In the genomic region with DNA sequence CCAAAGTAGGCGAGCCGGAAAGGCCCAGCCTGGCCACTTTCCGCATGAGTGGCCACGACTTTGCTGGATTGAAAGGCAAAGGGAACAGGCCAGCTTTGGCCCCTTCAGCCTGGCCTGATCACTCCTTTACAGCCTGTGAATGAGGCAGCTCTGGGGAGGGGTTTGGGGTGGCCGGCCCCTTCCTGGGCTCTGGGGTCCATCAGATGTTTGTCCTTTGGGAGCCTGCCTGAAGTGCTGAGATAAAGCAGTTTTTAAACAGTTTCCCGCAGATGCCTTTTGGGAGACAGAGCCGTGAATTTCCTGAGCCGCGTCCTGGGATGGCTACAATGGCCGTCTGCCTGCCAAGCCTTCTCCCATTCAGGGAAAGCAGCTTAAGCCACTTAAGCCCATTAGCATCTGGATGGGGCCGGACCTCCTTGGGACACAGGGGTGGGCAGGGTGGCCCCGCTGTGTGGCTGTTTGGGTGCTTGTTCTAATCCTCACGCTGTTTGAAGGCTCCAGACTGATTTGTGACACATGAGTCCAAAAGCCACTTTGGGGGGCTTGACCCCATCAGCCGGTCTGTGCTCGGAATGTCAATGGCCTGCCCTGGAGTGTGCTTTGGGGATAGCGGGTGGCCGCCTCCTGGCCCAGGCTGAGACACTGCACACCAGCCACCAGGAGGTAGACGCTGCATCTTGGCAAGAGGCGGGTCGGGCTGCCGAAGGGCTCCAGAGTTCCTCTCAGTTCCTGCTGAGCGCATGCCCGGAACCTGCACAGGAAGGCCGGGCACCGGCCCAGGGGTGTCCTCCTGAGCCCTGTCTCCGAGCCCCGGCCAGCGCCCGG, we compare ENCODE assay signal across 26 cellular contexts. TPM values are rescaled to one million over a fixed set of nuclear protein-coding genes. Genes with fewer than 3 reads are reported as not detected.
DNase-seq lines count a peak whose midpoint lies in the region; ATAC-seq and TF ChIP-seq lines count a peak whose summit lies in the region.
"Had no signal": no experiment of that assay in that cellular context is flagged by ENCODE, and none has a peak within 500 bp of the region (broad histone marks: within the 10 kb centered on the region; RNA-seq: fewer than 3 reads in every experiment).

No MANE protein-coding gene starts in this region.

- TF ChIP-seq CTCF in sigmoid colon (IDR thresholded peaks at IDR 0.05) = no peak

- H3K36me3 ChIP-seq in HAP-1 (replicated peaks) = no peaks in the 10 kb centered on the region
- H3K36me3 ChIP-seq in sigmoid colon = peaks cover 12 to 31% (median 18%) of the 10 kb centered on the region in 4 donors

- H3K9me3 ChIP-seq in HAP-1 (no peaks in the 10 kb centered on the region), sigmoid colon (no peaks in the 10 kb centered on the region)
- H3K9me3 ChIP-seq: heart right ventricle, neutrophil, right atrium auricular region, tibial artery had no signal

- H3K27ac ChIP-seq in sigmoid colon = peak overlapping the region in 3 of 4 donors; percentile 8 to 60 (median 17)
- H3K27ac ChIP-seq: heart right ventricle, neutrophil, right atrium auricular region, tibial artery had no signal

- H3K27me3 ChIP-seq in HAP-1 (ENCODE audit: low read depth) (no peaks in the 10 kb centered on the region), sigmoid colon (no peaks in the 10 kb centered on the region)
- H3K27me3 ChIP-seq: heart right ventricle, neutrophil, right atrium auricular region, tibial artery had no signal

- intact Hi-C loops in sigmoid colon (cut with DNase I) = loop anchor here (10.0 kb wide), 1 partner anchor 92 kb away; no protein-coding TSS in a partner anchor

- DNase-seq in HAP-1 (ENCODE audit: low spot score in 2 of 2) (peak; percentile 82 to 84), cerebellum (ENCODE audit: low spot score) (peak; percentile 44), iPS-NIHi11 (ENCODE audit: low spot score) (peak; percentile 65), sigmoid colon (no peak), SHP77 (lab: John Stamatoyannopoulos, UW) (no peak)
- DNase-seq: activated CD4-positive, alpha-beta memory T cell treated with anti-CD3 and anti-CD28 coated beads, Interleukin-2, amount 10 ng/mL, durations not matched to agents 7 days and 5 days; CD8-positive, alpha-beta memory T cell; DMS79 treated with DMSO at 0.1 percent for 48 hours; heart right ventricle; kidney glomerular epithelial cell; NCI-H1417; NCI-H2171 treated with DMSO at 0.1 percent for 48 hours; NCI-H526 treated with DMSO at 0.1 percent for 48 hours; Right ventricle myocardium superior; tibial artery had no signal

- H3K4me3 ChIP-seq in HAP-1 = no peak overlapping the region
- no peak overlapping the region for H3K4me3 ChIP-seq in sigmoid colon
- H3K4me3 ChIP-seq: heart right ventricle, right atrium auricular region, tibial artery had no signal

- in situ Hi-C loops in HAP-1 (cut with MboI; ENCODE audit: low sequenced_read_pairs) = no loop called here

- 86 to 91% methylated on average over 29 of the region's 29 CpGs for WGBS in sigmoid colon, 2 donors

- no peak for TF ChIP-seq POLR2A in sigmoid colon (IDR thresholded peaks at IDR 0.05)

- TF ChIP-seq EP300 in sigmoid colon (IDR thresholded peaks at IDR 0.05) = no peak

- H3K4me1 ChIP-seq in HAP-1 (peaks cover 25% of the 10 kb centered on the region), sigmoid colon (peaks cover 0 to 23% (median 19%) of the 10 kb centered on the region in 4 donors)
- H3K4me1 ChIP-seq: heart right ventricle, right atrium auricular region, tibial artery had no signal

- ATAC-seq in HG03571 (IDR thresholded peaks at IDR 0.05; ENCODE audit: unreplicated experiment) (no peak), GM19328 (IDR thresholded peaks at IDR 0.05; ENCODE audit: unreplicated experiment) (no peak)
- ATAC-seq: heart right ventricle; HepG2; stimulated activated memory B cell treated with anti-CD40 and anti-IgM and Interleukin-4, amounts not matched to agents 10 μg/mL and 1 μg/mL and 100 μg/mL, for 72 hours had no signal

RNA-seq across cellular contexts. Expression of gene NKX6-2, which starts 38.9 kb away (rescaled TPM):
- total RNA-seq in cerebellum = not detected
- total RNA-seq in sigmoid colon = not detected
- polyA plus RNA-seq in sigmoid colon = under 1 TPM in 2 of 3 donors, not detected in 1; 0.01 to 0.60 TPM
- total RNA-seq: activated CD4-positive, alpha-beta memory T cell treated with anti-CD3 and anti-CD28 coated beads, Interleukin-2, amount 10 ng/mL, durations not matched to agents 7 days and 5 days; CD8-positive, alpha-beta memory T cell; fibroblast of lung; heart right ventricle; HepG2; M059J; mononuclear cell; OCI-LY7; right atrium auricular region; Right ventricle myocardium superior; T-helper 1 cell treated with Interleukin-12 subunit alpha and Interleukin-12 subunit beta and Interleukin-4 antibody, amounts not matched to agents 30 ng/mL and 1 ng/mL, for 36 hours had no signal
- polyA plus RNA-seq: CD8-positive, alpha-beta memory T cell; fibroblast of lung; HepG2 had no signal

Comparison
In these comparisons a context has a peak if more than half of its experiments do, and no peak if none do; other contexts are left out.
1. DNase-seq: peak in HAP-1 (2 of 2), cerebellum (single experiment) and iPS-NIHi11 (single experiment); none in sigmoid colon (single experiment) and SHP77 (0 of 2).